ENCODE assay signal across 9 cellular contexts in the genomic region with DNA sequence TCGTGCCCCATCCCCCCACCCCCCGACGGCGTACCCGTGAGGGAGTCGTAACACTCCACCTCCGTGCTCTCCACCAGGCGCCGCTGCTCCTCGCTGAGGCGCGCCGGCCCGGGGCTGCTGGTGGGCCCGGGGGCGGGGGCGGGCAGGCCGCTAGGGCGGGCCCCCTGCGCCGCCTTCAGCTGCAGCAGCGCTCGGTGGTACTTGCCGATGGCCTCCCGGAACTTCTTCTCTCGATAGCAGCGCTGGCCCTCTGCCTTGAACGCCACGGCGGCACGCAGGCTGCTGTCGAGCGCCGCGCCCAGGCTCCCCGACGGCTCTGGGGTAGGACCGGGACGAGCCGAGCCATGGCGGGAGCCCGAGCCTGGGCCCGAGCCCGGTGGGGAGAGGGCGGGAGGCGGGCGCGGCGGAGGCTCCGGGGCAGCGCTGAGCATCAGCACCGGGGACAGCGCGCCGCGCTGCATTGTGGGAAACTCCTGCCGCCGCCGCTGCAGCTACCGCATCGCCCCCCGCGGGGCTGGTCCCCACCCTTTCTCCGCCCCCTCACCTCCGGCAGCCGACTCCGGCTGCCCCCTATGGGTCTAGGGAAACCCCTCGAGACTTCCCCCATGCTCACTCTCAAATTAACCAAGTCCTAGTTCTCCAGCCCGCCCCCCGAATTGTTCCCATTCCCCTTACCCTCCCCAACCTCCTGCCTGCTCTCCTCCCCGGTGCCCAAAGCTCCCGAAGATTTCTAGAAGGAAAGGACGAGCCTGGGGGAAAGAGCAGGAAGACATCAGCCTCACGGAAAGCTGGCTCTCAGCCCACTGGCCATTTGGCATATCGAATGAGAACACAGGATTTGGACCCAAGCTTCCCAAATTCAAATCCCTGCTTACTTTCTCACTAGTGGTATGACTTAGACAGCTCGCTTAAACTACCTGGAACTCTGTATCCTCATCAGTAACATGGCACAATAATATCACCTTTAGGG. TPM values are rescaled to one million over a fixed set of nuclear protein-coding genes. Genes with fewer than 3 reads are reported as not detected.
A peak's percentile ranks its signal among the peaks of the same experiment; 100 is the strongest.
DNase-seq lines count a peak whose midpoint lies in the region; ATAC-seq and TF ChIP-seq lines count a peak whose summit lies in the region.
"Had no signal": no experiment of that assay in that cellular context is flagged by ENCODE, and none has a peak within 500 bp of the region (broad histone marks: within the 10 kb centered on the region; RNA-seq: fewer than 3 reads in every experiment).

A gene (minus strand): TSS at position 464 of the 970 bp plus-strand sequence. CDS start 3 bp downstream, at position 461.

- H3K9me3 Mint-ChIP-seq in CD8-positive, alpha-beta T cell, result no peaks in the 10 kb centered on the region

- no peak within 1 kb of the TSS for H3K14ac ChIP-seq in mesenchymal stem cell (ENCODE audit: low read length in 2 of 2)

- no peak for TF ChIP-seq CTCF in CD8-positive, alpha-beta T cell (IDR thresholded peaks at IDR 0.05)
- no peak for TF ChIP-seq CTCF in gastrocnemius medialis (IDR thresholded peaks at IDR 0.05 in 4 of 5, conservative IDR thresholded peaks at IDR 0.05 in 1 of 5)
- TF ChIP-seq CTCF in OCI-LY7 (conservative IDR thresholded peaks at IDR 0.05; ENCODE audit: low read length), result no peak

- no TSS peak for BruUV-seq in OCI-LY7 (replicated peaks; lab: Mats Ljungman, UMichigan)

- H3K27me3 ChIP-seq in CD8-positive, alpha-beta T cell (ENCODE audit: insufficient read depth, low read length), result peaks cover 18% of the 10 kb centered on the region
- H3K27me3 ChIP-seq in mesenchymal stem cell (ENCODE audit: control insufficient read depth in 1 of 2, insufficient read depth in 1 of 2, low read length in 2 of 2) (peaks cover 19 to 26% of the 10 kb centered on the region in 2 experiments), gastrocnemius medialis (peaks cover 38 to 51% (median 47%) of the 10 kb centered on the region in 3 donors)

- no peaks in the 10 kb centered on the region for H3K79me2 ChIP-seq in OCI-LY7 (ENCODE audit: insufficient read depth, low read depth, low read length)

- no peak within 1 kb of the TSS for H2BK12ac ChIP-seq in mesenchymal stem cell (ENCODE audit: low read length in 2 of 2)

- H2AFZ ChIP-seq in mesenchymal stem cell (ENCODE audit: low read depth, low read length) (no peak within 1 kb of the TSS), OCI-LY7 (ENCODE audit: low read length) (no peak within 1 kb of the TSS)

- H2BK15ac ChIP-seq in mesenchymal stem cell (ENCODE audit: low read depth, poor library complexity, severe bottlenecking), result no peak within 1 kb of the TSS

- H3K4ac ChIP-seq in mesenchymal stem cell (ENCODE audit: low read depth in 1 of 2, low read length in 2 of 2), result no peak within 1 kb of the TSS

- peak within 1 kb of the TSS in 1 of 2 experiments; percentile 77 for H3K23ac ChIP-seq in mesenchymal stem cell (ENCODE audit: low read length in 2 of 2)

- intact Hi-C loops in CD8-positive, alpha-beta T cell (cut with DNase I, micrococcal nuclease), result loop anchor here in 1 of 2 experiments (1.0 to 5.0 kb wide), 2 partner anchors 27 to 96 kb away; a partner anchor contains a TSS
- intact Hi-C loops in gastrocnemius medialis (cut with DNase I; ENCODE audit: low total_unique reads) (no loop called here), OCI-LY7 (cut with micrococcal nuclease; ENCODE audit: unreplicated experiment) (no loop called here)

- CTCF ChIA-PET in CD8-positive, alpha-beta T cell (lab: Charles Lee), result interaction anchor here (4.5 kb wide), 1 partner anchor 76 kb away, joined by 48 read pairs; no protein-coding TSS in a partner anchor
- CTCF ChIA-PET in OCI-LY7 (lab: Charles Lee; ENCODE audit: unreplicated experiment), result interaction anchor here (0.5 kb wide), 1 partner anchor 62 kb away, joined by 3 read pairs; no protein-coding TSS in a partner anchor

- H4K20me1 ChIP-seq in OCI-LY7 (ENCODE audit: insufficient read depth, low read length), result no peaks in the 10 kb centered on the region

- no peak within 1 kb of the TSS for H2BK120ac ChIP-seq in mesenchymal stem cell (ENCODE audit: low read depth, low read length)

- ATAC-seq in CD8-positive, alpha-beta T cell, result peak; percentile 74
- ATAC-seq in GM21825 (IDR thresholded peaks at IDR 0.05; ENCODE audit: unreplicated experiment) (no peak), gastrocnemius medialis (no peak)

- H4K91ac ChIP-seq in mesenchymal stem cell (ENCODE audit: low read length), result no peak within 1 kb of the TSS

- no peak within 1 kb of the TSS for H2BK5ac ChIP-seq in mesenchymal stem cell (ENCODE audit: low read depth, low read length, poor library complexity, severe bottlenecking)

- H3K4me3 Mint-ChIP-seq in CD8-positive, alpha-beta T cell, result no peak within 1 kb of the TSS

- no peak within 1 kb of the TSS for H3K18ac ChIP-seq in mesenchymal stem cell (ENCODE audit: low read depth in 1 of 2, low read length in 2 of 2)

- no peak within 1 kb of the TSS for H3K9ac ChIP-seq in mesenchymal stem cell (ENCODE audit: low read length)

- POLR2A ChIA-PET in CD8-positive, alpha-beta T cell (lab: Charles Lee), result no interaction called here
- POLR2A ChIA-PET in OCI-LY7 (lab: Charles Lee), result interaction anchor here (0.7 kb wide), 1 partner anchor 87 kb away, joined by 3 read pairs; no protein-coding TSS in a partner anchor

- no peaks in the 10 kb centered on the region for H3K36me3 Mint-ChIP-seq in CD8-positive, alpha-beta T cell

- peaks cover 8% of the 10 kb centered on the region for H3K4me1 Mint-ChIP-seq in CD8-positive, alpha-beta T cell (ENCODE audit: low read depth)

- H4K8ac ChIP-seq in mesenchymal stem cell (ENCODE audit: low read length), result no peak within 1 kb of the TSS

- no peaks in the 10 kb centered on the region for H3K36me3 ChIP-seq in CD8-positive, alpha-beta T cell (ENCODE audit: insufficient read depth, low read length)
- H3K36me3 ChIP-seq in mesenchymal stem cell (ENCODE audit: control insufficient read depth in 1 of 2, insufficient read depth in 2 of 2, low read depth in 1 of 2, low read length in 2 of 2), result peaks cover 6 to 18% of the 10 kb centered on the region in 2 experiments
- no peaks in the 10 kb centered on the region for H3K36me3 ChIP-seq in gastrocnemius medialis
- no peaks in the 10 kb centered on the region for H3K36me3 ChIP-seq in OCI-LY7 (ENCODE audit: insufficient read depth, low read length)
- H3K36me3 ChIP-seq: HAP-1 had no signal

- TF ChIP-seq POLR2A in gastrocnemius medialis (IDR thresholded peaks at IDR 0.05), result no peak

- no peak within 1 kb of the TSS for H3K27ac ChIP-seq in CD8-positive, alpha-beta T cell (ENCODE audit: low read depth, low read length)
- H3K27ac ChIP-seq in mesenchymal stem cell (ENCODE audit: low read length, poor library complexity, severe bottlenecking) (no peak within 1 kb of the TSS), gastrocnemius medialis (no peak within 1 kb of the TSS), OCI-LY7 (ENCODE audit: low read depth, low read length, poor library complexity, severe bottlenecking) (no peak within 1 kb of the TSS)

- H3K4me1 ChIP-seq in CD8-positive, alpha-beta T cell (ENCODE audit: insufficient read depth, low read length), result peaks cover 4% of the 10 kb centered on the region
- peaks cover 20% of the 10 kb centered on the region for H3K4me1 ChIP-seq in mesenchymal stem cell (ENCODE audit: control insufficient read depth, insufficient read depth, low read depth, low read length)
- H3K4me1 ChIP-seq in gastrocnemius medialis, result peaks cover 0 to 2% of the 10 kb centered on the region in 2 donors
- H3K4me1 ChIP-seq in OCI-LY7 (ENCODE audit: insufficient read depth, low read length, poor library complexity, severe bottlenecking), result no peaks in the 10 kb centered on the region
- H3K4me1 ChIP-seq: HAP-1 had no signal

- no peaks in the 10 kb centered on the region for H3K79me1 ChIP-seq in mesenchymal stem cell (replicated peaks; ENCODE audit: low read length, poor library complexity, severe bottlenecking)

- in situ Hi-C loops in gastrocnemius medialis (cut with MboI; ENCODE audit: low sequenced_read_pairs in 4 of 4), result loop anchor here in 1 of 4 donors (25.0 kb wide), 1 partner anchor 231 kb away; a partner anchor contains a TSS

- no peak within 1 kb of the TSS for H2AK5ac ChIP-seq in mesenchymal stem cell (ENCODE audit: low read length, severe bottlenecking)

- no peak within 1 kb of the TSS for H3K4me3 ChIP-seq in CD8-positive, alpha-beta T cell (ENCODE audit: low read depth, low read length)
- H3K4me3 ChIP-seq in mesenchymal stem cell (ENCODE audit: insufficient read depth in 1 of 2, low read depth in 1 of 2, low read length in 2 of 2) (peak within 1 kb of the TSS in 1 of 2 experiments; percentile 37), gastrocnemius medialis (no peak within 1 kb of the TSS), OCI-LY7 (ENCODE audit: low read depth, low read length, poor library complexity, severe bottlenecking) (no peak within 1 kb of the TSS)
- H3K4me3 ChIP-seq: HAP-1 had no signal

- H3K9me3 ChIP-seq in CD8-positive, alpha-beta T cell (ENCODE audit: low read length), result no peaks in the 10 kb centered on the region
- H3K9me3 ChIP-seq in mesenchymal stem cell (ENCODE audit: control insufficient read depth, low read length) (no peaks in the 10 kb centered on the region), gastrocnemius medialis (no peaks in the 10 kb centered on the region), OCI-LY7 (ENCODE audit: low read length) (0 out of 2 replicates have a peak, but pooled peaks cover 4% of the 10 kb centered on the region)
- H3K9me3 ChIP-seq: HAP-1 had no signal

- 10% methylated on average over 53 of the region's 76 CpGs for WGBS in mesenchymal stem cell

- no peak within 1 kb of the TSS for H3K27ac Mint-ChIP-seq in CD8-positive, alpha-beta T cell

- H3K4me2 ChIP-seq in mesenchymal stem cell (ENCODE audit: low read length, poor library complexity, severe bottlenecking) (peak within 1 kb of the TSS; percentile 26), OCI-LY7 (ENCODE audit: low read length) (no peak within 1 kb of the TSS)

- peak in 5 of 7 experiments; percentile 12 to 67 (median 46) for DNase-seq in CD8-positive, alpha-beta T cell
- peak; percentile 39 for DNase-seq in NCI-H69 (lab: John Stamatoyannopoulos, UW)
- DNase-seq in amygdala (lab: John Stamatoyannopoulos, UW), result peak in 31 of 56 donors; percentile 12 to 75 (median 35)
- peak; percentile 23 for DNase-seq in mesenchymal stem cell
- DNase-seq in KG1 (lab: John Stamatoyannopoulos, UW), result no peak
- DNase-seq in gastrocnemius medialis, result no peak
- DNase-seq in OCI-LY7 (ENCODE audit: low spot score), result no peak

- no peaks in the 10 kb centered on the region for H3K9me2 ChIP-seq in OCI-LY7 (ENCODE audit: insufficient read depth, low read length)

- H3K27me3 Mint-ChIP-seq in CD8-positive, alpha-beta T cell (ENCODE audit: low read depth), result peaks cover 42% of the 10 kb centered on the region

RNA-seq across cellular contexts. Expression of the gene that starts here (rescaled TPM):
- total RNA-seq in CD8-positive, alpha-beta T cell, result not detected
- not detected for polyA plus RNA-seq in mesenchymal stem cell (2013, experiment 1 of 2)
- polyA plus RNA-seq in mesenchymal stem cell (2013, experiment 2 of 2), result not detected
- not detected for total RNA-seq in gastrocnemius medialis
- total RNA-seq in OCI-LY7 (2014; rRNA removed; shearing (Covaris generic)), result not detected in 2 replicates
- not detected in 2 replicates for total RNA-seq in OCI-LY7 (2022)

Comparison
In these comparisons a context has a peak if more than half of its experiments do, and no peak if none do; other contexts are left out.
1. Peak in DNase-seq and ATAC-seq in CD8-positive, alpha-beta T cell; RNA of the gene not detected or under 1 TPM.
2. DNase-seq: peak in NCI-H69 (single experiment), amygdala (31 of 56) and mesenchymal stem cell (single experiment); none in KG1 (single experiment), gastrocnemius medialis (0 of 2) and OCI-LY7 (single experiment).